In the genomic region with DNA sequence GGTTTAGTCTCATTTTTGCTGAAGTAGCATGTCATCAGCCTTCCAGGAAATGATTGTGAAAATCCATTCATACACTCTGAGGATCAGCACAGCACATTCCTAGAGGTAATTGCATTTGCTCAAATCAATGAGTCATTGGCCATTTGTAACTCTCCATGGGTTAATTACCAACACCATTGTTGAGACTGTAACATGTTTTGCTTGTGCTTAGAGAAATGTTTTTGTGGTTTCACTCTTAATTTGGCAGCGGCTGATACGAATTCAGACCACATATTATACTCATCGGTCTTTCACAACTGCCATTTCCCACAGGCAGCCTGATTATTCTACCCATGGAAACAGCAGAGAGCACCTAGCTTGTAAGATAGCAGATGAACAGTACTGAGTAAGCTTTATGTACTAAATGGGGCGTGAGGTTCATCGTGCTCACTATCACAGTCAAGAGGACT, we compare ENCODE assay signal across 10 cellular contexts.
DNase-seq lines count a peak whose midpoint lies in the region; FAIRE-seq and TF ChIP-seq lines count a peak whose summit lies in the region.
"Had no signal": no experiment of that assay in that cellular context is flagged by ENCODE, and none has a peak within 500 bp of the region (broad histone marks: within the 10 kb centered on the region; RNA-seq: fewer than 3 reads in every experiment).

No MANE protein-coding gene starts in this region.

- peak; percentile 36 for DNase-seq in stimulated activated CD4-positive, alpha-beta T cell treated with anti-CD3 and anti-CD28 coated beads, Interleukin-4, amount 100 ng/mL, for 24 hours
- no peak for DNase-seq in stimulated activated CD4-positive, alpha-beta T cell treated with anti-CD3 and anti-CD28 coated beads, Interleukin-4, amount 100 ng/mL, for 1 hour
- DNase-seq in OCI-M1 (lab: John Stamatoyannopoulos, UW) (peak; percentile 86), fibroblast of the aortic adventitia (ENCODE audit: low read depth) (peak; percentile 40), urothelium cell line (ENCODE audit: low spot score) (peak; percentile 7), ascending aorta (ENCODE audit: low spot score in 2 of 2) (no peak), KG1 (lab: John Stamatoyannopoulos, UW) (no peak)
- no peak for DNase-seq in CD8-positive, alpha-beta memory T cell

- no peak overlapping the region for H3K27ac ChIP-seq in CD8-positive, alpha-beta memory T cell (ENCODE audit: low read depth, low read length)
- H3K27ac ChIP-seq in ascending aorta: no peak overlapping the region
- H3K27ac ChIP-seq: thoracic aorta had no signal

- no peak for TF ChIP-seq CTCF in fibroblast of the aortic adventitia (IDR thresholded peaks at IDR 0.05; ENCODE audit: insufficient read depth, low read length)
- TF ChIP-seq CTCF in ascending aorta (IDR thresholded peaks at IDR 0.05): no peak

- H3K27me3 Mint-ChIP-seq in CD8-positive, alpha-beta memory T cell: peaks cover 9 to 31% of the 10 kb centered on the region in 2 donors

- H3K4me3 ChIP-seq in fibroblast of the aortic adventitia (ENCODE audit: low read depth, low read length) (no peak overlapping the region), ascending aorta (no peak overlapping the region)
- no peak overlapping the region for H3K4me3 ChIP-seq in CD8-positive, alpha-beta memory T cell (ENCODE audit: low read length)
- H3K4me3 ChIP-seq: thoracic aorta had no signal

- intact Hi-C loops in ascending aorta (cut with DNase I): loop anchor here (10.0 kb wide), 1 partner anchor 266 kb away; no protein-coding TSS in a partner anchor

- no peaks in the 10 kb centered on the region for H3K36me3 Mint-ChIP-seq in CD8-positive, alpha-beta memory T cell
- H3K36me3 Mint-ChIP-seq: natural killer cell treated with Interleukin-12 subunit alpha and Interleukin-12 subunit beta and Interleukin-15 and Interleukin-18, amount 100 ng/mL, for 72 hours had no signal

- peaks cover 3 to 13% (median 5%) of the 10 kb centered on the region in 3 donors for H3K4me1 Mint-ChIP-seq in CD8-positive, alpha-beta memory T cell

- CTCF ChIA-PET in CD8-positive, alpha-beta memory T cell (lab: Charles Lee): no interaction called here

- no peaks in the 10 kb centered on the region for H3K9me3 Mint-ChIP-seq in CD8-positive, alpha-beta memory T cell

- H3K9me3 ChIP-seq in CD8-positive, alpha-beta memory T cell (ENCODE audit: low read length): no peaks in the 10 kb centered on the region
- H3K9me3 ChIP-seq in ascending aorta: no peaks in the 10 kb centered on the region
- H3K9me3 ChIP-seq: thoracic aorta had no signal

- FAIRE-seq in urothelium cell line (lab: Jason Lieb, UNC): no peak

- H3K27me3 ChIP-seq in CD8-positive, alpha-beta memory T cell (ENCODE audit: insufficient read depth, low read length, poor library complexity, severe bottlenecking): no peaks in the 10 kb centered on the region
- no peaks in the 10 kb centered on the region for H3K27me3 ChIP-seq in ascending aorta

- no peaks in the 10 kb centered on the region for H3K4me1 ChIP-seq in CD8-positive, alpha-beta memory T cell (ENCODE audit: insufficient read depth, low read length)
- H3K4me1 ChIP-seq in ascending aorta: peaks cover 0 to 3% of the 10 kb centered on the region in 2 donors

- H3K36me3 ChIP-seq in CD8-positive, alpha-beta memory T cell (ENCODE audit: insufficient read depth, low read length): no peaks in the 10 kb centered on the region
- no peaks in the 10 kb centered on the region for H3K36me3 ChIP-seq in ascending aorta
- H3K36me3 ChIP-seq: thoracic aorta had no signal

- POLR2A ChIA-PET in CD8-positive, alpha-beta memory T cell (lab: Charles Lee): no interaction called here

- peak overlapping the region in 1 of 8 donors; percentile 6 for H3K27ac Mint-ChIP-seq in CD8-positive, alpha-beta memory T cell
- H3K27ac Mint-ChIP-seq: natural killer cell treated with Interleukin-12 subunit alpha and Interleukin-12 subunit beta and Interleukin-15 and Interleukin-18, amount 100 ng/mL, for 72 hours had no signal

- H3K4me3 Mint-ChIP-seq in CD8-positive, alpha-beta memory T cell: peak overlapping the region in 3 of 7 donors; percentile 2 to 13 (median 10)
- H3K4me3 Mint-ChIP-seq: natural killer cell treated with Interleukin-12 subunit alpha and Interleukin-12 subunit beta and Interleukin-15 and Interleukin-18, amount 100 ng/mL, for 72 hours had no signal

Comparison
In these comparisons a context has a peak if more than half of its experiments do, and no peak if none do; other contexts are left out.
1. DNase-seq: peak in stimulated activated CD4-positive, alpha-beta T cell treated with anti-CD3 and anti-CD28 coated beads, Interleukin-4, amount 100 ng/mL, for 24 hours (single experiment), OCI-M1 (single experiment), fibroblast of the aortic adventitia (single experiment) and urothelium cell line (single experiment); none in stimulated activated CD4-positive, alpha-beta T cell treated with anti-CD3 and anti-CD28 coated beads, Interleukin-4, amount 100 ng/mL, for 1 hour (single experiment), CD8-positive, alpha-beta memory T cell (0 of 5), ascending aorta (0 of 2) and KG1 (single experiment).